In genomic region chr2:102110168-102110567, GRCh38 we compare ENCODE assay signal across 14 cellular contexts.
"Had no signal": no experiment of that assay in that cellular context is flagged by ENCODE, and none has a peak within 500 bp of the region (broad histone marks: within the 10 kb centered on the region; RNA-seq: fewer than 3 reads in every experiment).

No MANE protein-coding gene starts in this region.

- H3K4me1 Mint-ChIP-seq: immature natural killer cell, memory B cell had no signal

- H3K4me3 ChIP-seq: colonic mucosa, sigmoid colon, tibial artery had no signal

- H3K27ac Mint-ChIP-seq: immature natural killer cell; memory B cell; natural killer cell treated with Interleukin-12 subunit alpha and Interleukin-12 subunit beta and Interleukin-15 and Interleukin-18, amount 100 ng/mL, for 72 hours; stimulated activated naive CD8-positive, alpha-beta T cell treated with anti-CD3 and anti-CD28 coated beads, Interleukin-15, amount 100 ng/mL, for 72 hours had no signal

- H3K4me3 Mint-ChIP-seq: memory B cell; natural killer cell treated with Interleukin-12 subunit alpha and Interleukin-12 subunit beta and Interleukin-15 and Interleukin-18, amount 100 ng/mL, for 72 hours; stimulated activated naive CD8-positive, alpha-beta T cell treated with anti-CD3 and anti-CD28 coated beads, Interleukin-15, amount 100 ng/mL, for 72 hours had no signal

- H3K4me1 ChIP-seq: colonic mucosa had no signal

- H3K27me3 Mint-ChIP-seq: progenitor cell of endocrine pancreas had no signal

- DNase-seq: activated T-cell treated with anti-CD3 and anti-CD28 coated beads, Interleukin-2, amount 50 U/mL, for 48 hours; colonic mucosa; effector CD4-positive, alpha-beta T cell; glutamatergic neuron; immature natural killer cell; occipital lobe; sigmoid colon; stimulated activated CD4-positive, alpha-beta T cell treated with anti-CD3 and anti-CD28 coated beads, Interleukin-4, amount 100 ng/mL, for 24 hours; tibial artery had no signal

- H3K27ac ChIP-seq: colonic mucosa, sigmoid colon, tibial artery had no signal

- H3K9me3 Mint-ChIP-seq: immature natural killer cell; memory B cell; natural killer cell treated with Interleukin-12 subunit alpha and Interleukin-12 subunit beta and Interleukin-15 and Interleukin-18, amount 100 ng/mL, for 72 hours had no signal

- H3K27me3 ChIP-seq: ascending aorta, colonic mucosa, sigmoid colon, tibial artery had no signal

- H3K36me3 Mint-ChIP-seq: immature natural killer cell; memory B cell; natural killer cell treated with Interleukin-12 subunit alpha and Interleukin-12 subunit beta and Interleukin-15 and Interleukin-18, amount 100 ng/mL, for 72 hours had no signal

- H3K36me3 ChIP-seq: ascending aorta, colonic mucosa, sigmoid colon, tibial artery had no signal

- H3K9me3 ChIP-seq: ascending aorta, colonic mucosa, sigmoid colon, tibial artery had no signal
